1 cellular context compared by ENCODE assay signal in genomic region chr1:173300249-173301044, GRCh38.
TF ChIP-seq lines count a peak whose summit lies in the region.

No MANE protein-coding gene starts in this region.

TF ChIP-seq in GM12878, 131 proteins besides CTCF, POLR2A, EP300 and RAD21 (continued from another document):
- no peak for TF ChIP-seq E2F4 (IDR thresholded peaks at IDR 0.05; ENCODE audit: low read depth, low read length)
- TF ChIP-seq EED (IDR thresholded peaks at IDR 0.05; ENCODE audit: low read depth) = no peak
- TF ChIP-seq IKZF1 (conservative IDR thresholded peaks at IDR 0.05) = 0 out of 2 replicates have a peak, but pooled peaks have one; percentile 24
- no peak for TF ChIP-seq WRNIP1 (IDR thresholded peaks at IDR 0.05; ENCODE audit: borderline replicate concordance, low read depth, low read length)
